17 cellular contexts compared by ENCODE assay signal in genomic region chrX:153633607-153634180, GRCh38. TPM values are rescaled to one million over a fixed set of nuclear protein-coding genes. Genes with fewer than 3 reads are reported as not detected.
DNase-seq lines count a peak whose midpoint lies in the region; ATAC-seq, FAIRE-seq and TF ChIP-seq lines count a peak whose summit lies in the region.
"Had no signal": no experiment of that assay in that cellular context is flagged by ENCODE, and none has a peak within 500 bp of the region (broad histone marks: within the 10 kb centered on the region; RNA-seq: fewer than 3 reads in every experiment).

No MANE protein-coding gene starts in this region.

- H2AFZ ChIP-seq in osteoblast (ENCODE audit: low read length): no peak overlapping the region
- H2AFZ ChIP-seq: GM23248 had no signal

- peaks cover 65% of the 10 kb centered on the region for H3K9me3 Mint-ChIP-seq in endodermal cell

- FAIRE-seq in GM12892 (lab: Jason Lieb, UNC): no peak
- FAIRE-seq: H54, HTR-8/SVneo had no signal

- no peak overlapping the region for H3K4me2 ChIP-seq in osteoblast (ENCODE audit: insufficient read depth, low read length)
- H3K4me2 ChIP-seq: BLaER1 had no signal

- no peaks in the 10 kb centered on the region for H3K9me3 ChIP-seq in endodermal cell (ENCODE audit: control insufficient read depth, low read length)
- peaks cover 7% of the 10 kb centered on the region for H3K9me3 ChIP-seq in osteoblast (ENCODE audit: low read depth, low read length)
- H3K9me3 ChIP-seq in spleen: peaks cover 0 to 13% (median 1%) of the 10 kb centered on the region in 8 donors
- H3K9me3 ChIP-seq: Caco-2 had no signal

- TF ChIP-seq CTCF in endodermal cell (conservative IDR thresholded peaks at IDR 0.05) (no peak), osteoblast (IDR thresholded peaks at IDR 0.05; ENCODE audit: extremely low read depth, low read depth, low read length) (no peak), spleen (IDR thresholded peaks at IDR 0.05 in 8 of 11, conservative IDR thresholded peaks at IDR 0.05 in 3 of 11) (no peak)

- no peak overlapping the region for H3K27ac Mint-ChIP-seq in endodermal cell
- H3K27ac Mint-ChIP-seq: CD8-positive, alpha-beta memory T cell had no signal

- no peak overlapping the region for H3K9ac ChIP-seq in endodermal cell (ENCODE audit: extremely low read depth, low read length, poor library complexity, severe bottlenecking)
- H3K9ac ChIP-seq: BLaER1, GM23248 had no signal

- H3K79me2 ChIP-seq in osteoblast (ENCODE audit: insufficient read depth, low read length): no peaks in the 10 kb centered on the region

- H3K36me3 ChIP-seq in endodermal cell (ENCODE audit: control insufficient read depth, insufficient read depth, low read length) (no peaks in the 10 kb centered on the region), osteoblast (ENCODE audit: insufficient read depth, low read length) (no peaks in the 10 kb centered on the region), spleen (no peaks in the 10 kb centered on the region)
- H3K36me3 ChIP-seq: BLaER1 had no signal

- intact Hi-C loops in spleen (cut with DNase I; ENCODE audit: low total_unique reads): no loop called here

- no peaks in the 10 kb centered on the region for H3K36me3 Mint-ChIP-seq in endodermal cell (ENCODE audit: low read depth)

- no peak overlapping the region for H3K27ac ChIP-seq in endodermal cell (ENCODE audit: low read depth, low read length)
- no peak overlapping the region for H3K27ac ChIP-seq in osteoblast (ENCODE audit: low read depth, low read length)
- H3K27ac ChIP-seq in spleen: no peak overlapping the region
- H3K27ac ChIP-seq: BLaER1, GM23248 had no signal

- H3K4me3 ChIP-seq in endodermal cell (ENCODE audit: low read length): no peak overlapping the region
- H3K4me3 ChIP-seq in osteoblast (ENCODE audit: insufficient read depth, low read length): no peak overlapping the region
- no peak overlapping the region for H3K4me3 ChIP-seq in spleen
- H3K4me3 ChIP-seq: BLaER1, GM23248 had no signal

- no peaks in the 10 kb centered on the region for H3K4me1 Mint-ChIP-seq in endodermal cell
- H3K4me1 Mint-ChIP-seq: CD8-positive, alpha-beta memory T cell had no signal

- H3K27me3 Mint-ChIP-seq in endodermal cell (ENCODE audit: insufficient read depth): peaks cover 18% of the 10 kb centered on the region

- no peaks in the 10 kb centered on the region for H3K4me1 ChIP-seq in endodermal cell (ENCODE audit: control insufficient read depth, insufficient read depth, low read length)
- no peaks in the 10 kb centered on the region for H3K4me1 ChIP-seq in osteoblast (ENCODE audit: insufficient read depth, low read length)
- H3K4me1 ChIP-seq in spleen: peaks cover 0 to 7% (median 0%) of the 10 kb centered on the region in 6 donors
- H3K4me1 ChIP-seq: Caco-2 had no signal

- H3K27me3 ChIP-seq in endodermal cell (ENCODE audit: control insufficient read depth, insufficient read depth, low read length, poor library complexity, severe bottlenecking) (no peaks in the 10 kb centered on the region), osteoblast (ENCODE audit: insufficient read depth, low read length) (peaks cover 4% of the 10 kb centered on the region), spleen (replicated peaks in 1 of 7) (no peaks in the 10 kb centered on the region)

- no peak overlapping the region for H3K4me3 Mint-ChIP-seq in endodermal cell
- H3K4me3 Mint-ChIP-seq: CD8-positive, alpha-beta memory T cell had no signal

- ATAC-seq in HG03175 (IDR thresholded peaks at IDR 0.05; ENCODE audit: unreplicated experiment) (no peak), GM21367 (IDR thresholded peaks at IDR 0.05; ENCODE audit: unreplicated experiment) (no peak)

- TF ChIP-seq POLR2A in spleen (IDR thresholded peaks at IDR 0.05) (no peak), GM12892 (IDR thresholded peaks at IDR 0.05; ENCODE audit: low read depth, low read length) (no peak)

- no peaks in the 10 kb centered on the region for H4K20me1 ChIP-seq in osteoblast (ENCODE audit: insufficient read depth, low read length)

- 60 to 86% methylated on average over 1 to 15 of the region's 15 CpGs for WGBS in endodermal cell (ENCODE audit: insufficient coverage in 1 of 2, insufficient read length in 1 of 2), 2 experiments
- 74 to 85% (median 80%) methylated on average over 10 to 15 of the region's 15 CpGs for WGBS in spleen, 5 donors

- DNase-seq in D341Med (ENCODE audit: low spot score): peak; percentile 9
- DNase-seq in endodermal cell: peak; percentile 20
- DNase-seq in osteoblast (ENCODE audit: insufficient read length, low spot score, missing footprints): peak; percentile 68
- peak; percentile 55 for DNase-seq in spleen
- DNase-seq in GM12892 (ENCODE audit: insufficient read length): no peak
- DNase-seq: 8988T; AML-193; Caco-2; CD8-positive, alpha-beta memory T cell; DMS53; GF-D8; GM23248 had no signal

RNA-seq across cellular contexts. Expression of gene DUSP9, which starts 13.3 kb away (rescaled TPM):
- under 1 TPM; 0.18 to 0.31 TPM for total RNA-seq in endodermal cell
- 1.5 TPM for polyA plus RNA-seq in endodermal cell (2013, experiment 1 of 2)
- 1.3 TPM for polyA plus RNA-seq in endodermal cell (2013, experiment 2 of 2)
- total RNA-seq in osteoblast: under 0.01 TPM in 2 replicates
- under 1 TPM in 1 of 7 donors, not detected in 6; 0.17 TPM for total RNA-seq in spleen
- polyA plus RNA-seq in spleen: under 1 TPM in 1 of 3 donors, not detected in 2; 0.09 TPM
- polyA plus RNA-seq in GM12892 (2012; ENCODE audit: missing spikeins): not detected
- total RNA-seq: GM23248 had no signal
- polyA plus RNA-seq: GM23248 had no signal

RNA-seq across cellular contexts. Expression of gene CCNQ, which starts 34.8 kb away (rescaled TPM):
- total RNA-seq in endodermal cell: 10 to 100 TPM; 17.1 to 20.8 TPM
- 20.0 TPM for polyA plus RNA-seq in endodermal cell (2013, experiment 1 of 2)
- 18.4 TPM for polyA plus RNA-seq in endodermal cell (2013, experiment 2 of 2)
- total RNA-seq in osteoblast: 29.3 and 33.0 TPM in 2 replicates
- 10 to 100 TPM; 17.5 to 32.0 (median 21.7) TPM for total RNA-seq in spleen
- 10 to 100 TPM; 58.6 to 67.3 (median 59.6) TPM for polyA plus RNA-seq in spleen
- polyA plus RNA-seq in GM12892 (2012; ENCODE audit: missing spikeins): 9.4 TPM

RNA-seq across cellular contexts. Expression of gene PNCK, which starts 39.9 kb away (rescaled TPM):
- total RNA-seq in endodermal cell (10 to 100 TPM in 1 of 2 donors, 1 to 10 TPM in 1; 2.8 to 12.9 TPM), osteoblast (0.29 and 0.36 TPM in 2 replicates), spleen (1 to 10 TPM in 2 of 7 donors, under 1 TPM in 1, not detected in 4; 0.73 to 1.2 (median 1.0) TPM)
- polyA plus RNA-seq in endodermal cell (2013, experiment 1 of 2): 11.1 TPM
- polyA plus RNA-seq in endodermal cell (2013, experiment 2 of 2): 9.0 TPM
- under 1 TPM; 0.18 to 0.35 (median 0.22) TPM for polyA plus RNA-seq in spleen
- polyA plus RNA-seq in GM12892 (2012; ENCODE audit: missing spikeins): 2.3 TPM
- total RNA-seq: Caco-2; CD8-positive, alpha-beta memory T cell; GM23248 had no signal
- polyA plus RNA-seq: CD8-positive, alpha-beta memory T cell; GM23248 had no signal

RNA-seq across cellular contexts. Expression of gene SLC6A8, which starts 54.0 kb away (rescaled TPM):
- 100 to 1,000 TPM in 1 of 2 donors, 10 to 100 TPM in 1; 57.6 to 121 TPM for total RNA-seq in endodermal cell
- polyA plus RNA-seq in endodermal cell (2013, experiment 1 of 2): 144 TPM
- 117 TPM for polyA plus RNA-seq in endodermal cell (2013, experiment 2 of 2)
- total RNA-seq in osteoblast: 15.3 and 19.5 TPM in 2 replicates
- total RNA-seq in spleen: 10 to 100 TPM in 5 of 7 donors, 1 to 10 TPM in 2; 6.7 to 72.9 (median 14.7) TPM
- 1 to 10 TPM; 3.2 to 5.3 (median 3.2) TPM for polyA plus RNA-seq in spleen
- polyA plus RNA-seq in GM12892 (2012; ENCODE audit: missing spikeins): 1.8 TPM
